27 cellular contexts compared by ENCODE assay signal in the genomic region with DNA sequence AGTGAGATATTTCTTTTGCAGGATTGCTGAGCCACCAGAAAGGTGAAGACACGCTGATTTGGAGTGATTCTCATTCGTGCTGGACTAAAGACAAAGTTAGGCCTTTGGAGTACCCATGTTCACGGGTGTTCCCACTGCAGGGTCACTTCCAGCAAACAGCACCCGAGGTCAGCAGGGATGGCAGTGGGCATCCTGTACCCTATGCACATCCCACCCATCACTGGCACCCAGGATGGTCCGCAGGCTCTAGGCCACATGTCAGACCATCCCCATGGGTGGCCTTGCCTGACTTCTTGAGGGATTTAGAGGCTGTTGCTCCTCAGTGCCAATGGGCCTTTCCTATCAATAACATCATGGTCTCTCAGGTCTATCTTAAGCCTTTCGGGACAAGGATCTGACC. TPM values are rescaled to one million over a fixed set of nuclear protein-coding genes. Genes with fewer than 3 reads are reported as not detected.
A peak's percentile ranks its signal among the peaks of the same experiment; 100 is the strongest.
DNase-seq lines count a peak whose midpoint lies in the region; ATAC-seq, FAIRE-seq and TF ChIP-seq lines count a peak whose summit lies in the region.
"Had no signal": no experiment of that assay in that cellular context is flagged by ENCODE, and none has a peak within 500 bp of the region (broad histone marks: within the 10 kb centered on the region; RNA-seq: fewer than 3 reads in every experiment).

No MANE protein-coding gene starts in this region.

- no peaks in the 10 kb centered on the region for H3K9me2 ChIP-seq in HCT116 (ENCODE audit: insufficient read depth)

- TF ChIP-seq CTCF in HCT116 (IDR thresholded peaks at IDR 0.05 in 2 of 3, conservative IDR thresholded peaks at IDR 0.05 in 1 of 3; ENCODE audit: borderline replicate concordance in 1 of 3, insufficient read depth in 1 of 3, low read depth in 2 of 3, low read length in 2 of 3) (no peak), upper lobe of right lung (IDR thresholded peaks at IDR 0.05) (no peak), MCF 10A (IDR thresholded peaks at IDR 0.05; ENCODE audit: unreplicated experiment) (no peak), vagina (IDR thresholded peaks at IDR 0.05) (no peak)

- no peaks in the 10 kb centered on the region for H4K20me1 ChIP-seq in HCT116 (ENCODE audit: insufficient read depth)
- H4K20me1 ChIP-seq: BLaER1 had no signal

- no peaks in the 10 kb centered on the region for H3K36me3 Mint-ChIP-seq in stimulated activated effector memory CD8-positive, alpha-beta T cell treated with anti-CD3 and anti-CD28 coated beads, Interleukin-12 subunit alpha, Interleukin-12 subunit beta, amount 100 ng/mL, for 72 hours
- H3K36me3 Mint-ChIP-seq in MCF 10A (ENCODE audit: insufficient read depth, unreplicated experiment) = no peaks in the 10 kb centered on the region
- H3K36me3 Mint-ChIP-seq: CD14-positive monocyte; CD4-positive, alpha-beta memory T cell; CD4-positive, CD25-positive, alpha-beta regulatory T cell; CD8-positive, alpha-beta memory T cell had no signal

- no peak overlapping the region for H3K27ac ChIP-seq in HCT116 (ENCODE audit: low read depth, low read length)
- no peak overlapping the region for H3K27ac ChIP-seq in upper lobe of right lung
- H3K27ac ChIP-seq in vagina = no peak overlapping the region
- H3K27ac ChIP-seq: BLaER1 had no signal

- H3K4me1 ChIP-seq in HCT116 (ENCODE audit: control insufficient read depth in 1 of 2, insufficient read depth in 2 of 2, low read length in 2 of 2) (no peaks in the 10 kb centered on the region), upper lobe of right lung (no peaks in the 10 kb centered on the region), vagina (no peaks in the 10 kb centered on the region)
- H3K4me1 ChIP-seq: BE2C, BLaER1 had no signal

- H3K9ac ChIP-seq in HCT116 (ENCODE audit: low read length) = no peak overlapping the region
- H3K9ac ChIP-seq: BLaER1 had no signal

- H3K4me3 ChIP-seq in HCT116 (replicated peaks in 1 of 2; ENCODE audit: low read depth in 1 of 2, low read length in 2 of 2) (no peak overlapping the region), upper lobe of right lung (no peak overlapping the region), vagina (no peak overlapping the region)
- H3K4me3 ChIP-seq: BLaER1 had no signal

- CTCF ChIA-PET in HCT116 (lab: Charles Lee) = no interaction called here
- CTCF ChIA-PET in MCF 10A (lab: Yijun Ruan, JAX) = no interaction called here

- ATAC-seq in HCT116 (no peak), upper lobe of right lung (peak; percentile 12)
- peak; percentile 37 for ATAC-seq in stimulated activated effector memory CD8-positive, alpha-beta T cell treated with anti-CD3 and anti-CD28 coated beads, Interleukin-12 subunit alpha, Interleukin-12 subunit beta, amount 100 ng/mL, for 72 hours

- H3K4me3 Mint-ChIP-seq in stimulated activated effector memory CD8-positive, alpha-beta T cell treated with anti-CD3 and anti-CD28 coated beads, Interleukin-12 subunit alpha, Interleukin-12 subunit beta, amount 100 ng/mL, for 72 hours = no peak overlapping the region
- H3K4me3 Mint-ChIP-seq in MCF 10A (ENCODE audit: unreplicated experiment) = no peak overlapping the region
- H3K4me3 Mint-ChIP-seq: CD14-positive monocyte; CD4-positive, alpha-beta memory T cell; CD4-positive, CD25-positive, alpha-beta regulatory T cell; CD8-positive, alpha-beta memory T cell had no signal

- H3K9me3 Mint-ChIP-seq in stimulated activated effector memory CD8-positive, alpha-beta T cell treated with anti-CD3 and anti-CD28 coated beads, Interleukin-12 subunit alpha, Interleukin-12 subunit beta, amount 100 ng/mL, for 72 hours = no peaks in the 10 kb centered on the region
- no peaks in the 10 kb centered on the region for H3K9me3 Mint-ChIP-seq in MCF 10A (ENCODE audit: unreplicated experiment)
- H3K9me3 Mint-ChIP-seq: CD4-positive, alpha-beta memory T cell; CD4-positive, CD25-positive, alpha-beta regulatory T cell; CD8-positive, alpha-beta memory T cell had no signal

- intact Hi-C loops in HCT116 (cut with micrococcal nuclease) (no loop called here), upper lobe of right lung (cut with DNase I) (no loop called here), MCF 10A (cut with micrococcal nuclease) (no loop called here), vagina (cut with DNase I) (no loop called here)

- RAD21 ChIA-PET in HCT116 (lab: Charles Lee; ENCODE audit: low non-redundant PET in 1 of 2, low total read pairs in 2 of 2, uncharacterized antibody in 2 of 2, unreplicated experiment in 2 of 2) = no interaction called here

- FAIRE-seq in H54 (lab: Jason Lieb, UNC) = peak; percentile 11
- FAIRE-seq: A204.1, GM12891 had no signal

- no peaks in the 10 kb centered on the region for H3K79me2 ChIP-seq in HCT116 (ENCODE audit: insufficient read depth, low read length)

- no peaks in the 10 kb centered on the region for H3K36me3 ChIP-seq in HCT116 (ENCODE audit: control insufficient read depth in 1 of 2, insufficient read depth in 2 of 2, low read length in 2 of 2)
- H3K36me3 ChIP-seq in upper lobe of right lung = no peaks in the 10 kb centered on the region
- H3K36me3 ChIP-seq in vagina = no peaks in the 10 kb centered on the region
- H3K36me3 ChIP-seq: BE2C, BLaER1 had no signal

- DNase-seq in H54 (ENCODE audit: insufficient read length, low spot score) (no peak), HCT116 (ENCODE audit: low read depth, low spot score) (no peak), upper lobe of right lung (no peak), SIG-M5 treated with dmso at 0.1 percent for 504 hours (lab: John Stamatoyannopoulos, UW; ENCODE audit: unreplicated experiment) (no peak), MCF 10A (ENCODE audit: unreplicated experiment) (no peak), vagina (ENCODE audit: extremely low spot score in 2 of 2) (no peak), GDM1 (lab: John Stamatoyannopoulos, UW) (no peak)
- DNase-seq in stimulated activated effector memory CD8-positive, alpha-beta T cell treated with anti-CD3 and anti-CD28 coated beads, Interleukin-12 subunit alpha, Interleukin-12 subunit beta, amount 100 ng/mL, for 72 hours (ENCODE audit: low spot score in 2 of 2) = no peak
- DNase-seq: 8988T; ACHN; BE2C; C1 segment of cervical spinal cord; CD4-positive, alpha-beta memory T cell; CD4-positive, CD25-positive, alpha-beta regulatory T cell; CD8-positive, alpha-beta memory T cell; COR-L47; DMS 273 treated with DMSO at 0.1 percent for 48 hours; DMS153; DMS53; DMS79; DND-41; EL; GF-D8 had no signal

- peak overlapping the region; percentile 20 for H2AFZ ChIP-seq in HCT116 (ENCODE audit: low read depth, low read length, poor library complexity, severe bottlenecking)

- BruUV-seq in HCT116 (replicated peaks; lab: Mats Ljungman, UMichigan) (no TSS peak), MCF 10A (replicated peaks; lab: Mats Ljungman, UMichigan) (no TSS peak)

- H3K27ac Mint-ChIP-seq in stimulated activated effector memory CD8-positive, alpha-beta T cell treated with anti-CD3 and anti-CD28 coated beads, Interleukin-12 subunit alpha, Interleukin-12 subunit beta, amount 100 ng/mL, for 72 hours = no peak overlapping the region
- no peak overlapping the region for H3K27ac Mint-ChIP-seq in MCF 10A (ENCODE audit: low read depth, unreplicated experiment)
- H3K27ac Mint-ChIP-seq: CD14-positive monocyte; CD4-positive, alpha-beta memory T cell; CD4-positive, CD25-positive, alpha-beta regulatory T cell; CD8-positive, alpha-beta memory T cell had no signal

- H3K27me3 Mint-ChIP-seq in MCF 10A (ENCODE audit: insufficient read depth, unreplicated experiment) = no peaks in the 10 kb centered on the region
- H3K27me3 Mint-ChIP-seq: CD8-positive, alpha-beta memory T cell had no signal

- no peak overlapping the region for H3K4me2 ChIP-seq in HCT116 (ENCODE audit: low read length)
- H3K4me2 ChIP-seq: BLaER1 had no signal

- TF ChIP-seq POLR2A in H54 (IDR thresholded peaks at IDR 0.05; ENCODE audit: low read depth, low read length) (no peak), HCT116 (IDR thresholded peaks at IDR 0.05; ENCODE audit: borderline replicate concordance, extremely low read depth, insufficient read depth, insufficient read length) (no peak), vagina (IDR thresholded peaks at IDR 0.05) (no peak)

- H3K9me3 ChIP-seq in HCT116 (ENCODE audit: control insufficient read depth in 1 of 2, insufficient read depth in 1 of 2, low read depth in 1 of 2, low read length in 2 of 2) (no peaks in the 10 kb centered on the region), upper lobe of right lung (no peaks in the 10 kb centered on the region), vagina (no peaks in the 10 kb centered on the region)
- H3K9me3 ChIP-seq: BE2C, BLaER1 had no signal

- H3K4me1 Mint-ChIP-seq in stimulated activated effector memory CD8-positive, alpha-beta T cell treated with anti-CD3 and anti-CD28 coated beads, Interleukin-12 subunit alpha, Interleukin-12 subunit beta, amount 100 ng/mL, for 72 hours = no peaks in the 10 kb centered on the region
- no peaks in the 10 kb centered on the region for H3K4me1 Mint-ChIP-seq in MCF 10A (ENCODE audit: insufficient read depth, unreplicated experiment)
- H3K4me1 Mint-ChIP-seq: CD14-positive monocyte; CD4-positive, alpha-beta memory T cell; CD4-positive, CD25-positive, alpha-beta regulatory T cell; CD8-positive, alpha-beta memory T cell had no signal

- no peaks in the 10 kb centered on the region for H3K27me3 ChIP-seq in HCT116 (ENCODE audit: insufficient read depth, low read length)
- H3K27me3 ChIP-seq in upper lobe of right lung = no peaks in the 10 kb centered on the region
- H3K27me3 ChIP-seq in vagina = no peaks in the 10 kb centered on the region
- H3K27me3 ChIP-seq: BE2C, BLaER1 had no signal

- no peak for TF ChIP-seq RAD21 in HCT116 (IDR thresholded peaks at IDR 0.05; ENCODE audit: low read depth)

- POLR2A ChIA-PET in HCT116 (lab: Charles Lee) (no interaction called here), MCF 10A (lab: Yijun Ruan, JAX) (no interaction called here)

TF ChIP-seq in HCT116, 20 proteins besides CTCF, POLR2A, EP300 and RAD21:
- TF ChIP-seq SP1 (IDR thresholded peaks at IDR 0.05; ENCODE audit: low read depth) = no peak
- no peak for TF ChIP-seq SRF (IDR thresholded peaks at IDR 0.05; ENCODE audit: low read depth)
TF ChIP-seq in HCT116: peak in this region for 0.

RNA-seq across cellular contexts. Expression of a gene that starts 39.3 kb away (rescaled TPM):
- total RNA-seq in HCT116 (2021; ENCODE audit: unreplicated experiment) (3.2 TPM), upper lobe of right lung (2.0 TPM), MCF 10A (2022) (2.6 and 3.1 TPM in 2 replicates), vagina (0.98 TPM)
- polyA plus RNA-seq in HCT116 (2012) = 1.2 and 2.0 TPM in 2 replicates
- total RNA-seq: CD4-positive, alpha-beta memory T cell; CD4-positive, CD25-positive, alpha-beta regulatory T cell had no signal
- polyA plus RNA-seq: CD4-positive, alpha-beta memory T cell; CD4-positive, CD25-positive, alpha-beta regulatory T cell; CD8-positive, alpha-beta memory T cell had no signal
